Comparison of ENCODE assay signal across 1 cellular context in the genomic region with DNA sequence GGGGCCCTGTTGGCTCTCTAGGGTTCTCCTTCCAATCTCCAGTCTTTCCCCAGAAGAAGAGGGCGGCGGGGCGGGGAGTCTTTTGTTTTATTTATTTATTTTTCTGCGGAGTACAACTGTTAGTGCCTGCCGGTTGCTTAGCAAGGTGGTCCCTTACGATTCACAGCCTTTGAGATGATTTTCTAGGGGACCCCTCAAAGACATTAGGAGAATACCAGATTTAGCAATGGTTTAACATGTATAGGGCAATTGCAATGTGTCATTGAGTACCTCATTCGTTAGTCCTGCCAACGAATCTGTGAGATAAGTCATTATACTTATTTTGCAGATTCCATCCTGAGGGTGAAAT.
TF ChIP-seq lines count a peak whose summit lies in the region.

No MANE protein-coding gene starts in this region.

TF ChIP-seq in H1, 55 proteins besides CTCF, POLR2A, EP300 and RAD21:
- TF ChIP-seq, protein P1, sequence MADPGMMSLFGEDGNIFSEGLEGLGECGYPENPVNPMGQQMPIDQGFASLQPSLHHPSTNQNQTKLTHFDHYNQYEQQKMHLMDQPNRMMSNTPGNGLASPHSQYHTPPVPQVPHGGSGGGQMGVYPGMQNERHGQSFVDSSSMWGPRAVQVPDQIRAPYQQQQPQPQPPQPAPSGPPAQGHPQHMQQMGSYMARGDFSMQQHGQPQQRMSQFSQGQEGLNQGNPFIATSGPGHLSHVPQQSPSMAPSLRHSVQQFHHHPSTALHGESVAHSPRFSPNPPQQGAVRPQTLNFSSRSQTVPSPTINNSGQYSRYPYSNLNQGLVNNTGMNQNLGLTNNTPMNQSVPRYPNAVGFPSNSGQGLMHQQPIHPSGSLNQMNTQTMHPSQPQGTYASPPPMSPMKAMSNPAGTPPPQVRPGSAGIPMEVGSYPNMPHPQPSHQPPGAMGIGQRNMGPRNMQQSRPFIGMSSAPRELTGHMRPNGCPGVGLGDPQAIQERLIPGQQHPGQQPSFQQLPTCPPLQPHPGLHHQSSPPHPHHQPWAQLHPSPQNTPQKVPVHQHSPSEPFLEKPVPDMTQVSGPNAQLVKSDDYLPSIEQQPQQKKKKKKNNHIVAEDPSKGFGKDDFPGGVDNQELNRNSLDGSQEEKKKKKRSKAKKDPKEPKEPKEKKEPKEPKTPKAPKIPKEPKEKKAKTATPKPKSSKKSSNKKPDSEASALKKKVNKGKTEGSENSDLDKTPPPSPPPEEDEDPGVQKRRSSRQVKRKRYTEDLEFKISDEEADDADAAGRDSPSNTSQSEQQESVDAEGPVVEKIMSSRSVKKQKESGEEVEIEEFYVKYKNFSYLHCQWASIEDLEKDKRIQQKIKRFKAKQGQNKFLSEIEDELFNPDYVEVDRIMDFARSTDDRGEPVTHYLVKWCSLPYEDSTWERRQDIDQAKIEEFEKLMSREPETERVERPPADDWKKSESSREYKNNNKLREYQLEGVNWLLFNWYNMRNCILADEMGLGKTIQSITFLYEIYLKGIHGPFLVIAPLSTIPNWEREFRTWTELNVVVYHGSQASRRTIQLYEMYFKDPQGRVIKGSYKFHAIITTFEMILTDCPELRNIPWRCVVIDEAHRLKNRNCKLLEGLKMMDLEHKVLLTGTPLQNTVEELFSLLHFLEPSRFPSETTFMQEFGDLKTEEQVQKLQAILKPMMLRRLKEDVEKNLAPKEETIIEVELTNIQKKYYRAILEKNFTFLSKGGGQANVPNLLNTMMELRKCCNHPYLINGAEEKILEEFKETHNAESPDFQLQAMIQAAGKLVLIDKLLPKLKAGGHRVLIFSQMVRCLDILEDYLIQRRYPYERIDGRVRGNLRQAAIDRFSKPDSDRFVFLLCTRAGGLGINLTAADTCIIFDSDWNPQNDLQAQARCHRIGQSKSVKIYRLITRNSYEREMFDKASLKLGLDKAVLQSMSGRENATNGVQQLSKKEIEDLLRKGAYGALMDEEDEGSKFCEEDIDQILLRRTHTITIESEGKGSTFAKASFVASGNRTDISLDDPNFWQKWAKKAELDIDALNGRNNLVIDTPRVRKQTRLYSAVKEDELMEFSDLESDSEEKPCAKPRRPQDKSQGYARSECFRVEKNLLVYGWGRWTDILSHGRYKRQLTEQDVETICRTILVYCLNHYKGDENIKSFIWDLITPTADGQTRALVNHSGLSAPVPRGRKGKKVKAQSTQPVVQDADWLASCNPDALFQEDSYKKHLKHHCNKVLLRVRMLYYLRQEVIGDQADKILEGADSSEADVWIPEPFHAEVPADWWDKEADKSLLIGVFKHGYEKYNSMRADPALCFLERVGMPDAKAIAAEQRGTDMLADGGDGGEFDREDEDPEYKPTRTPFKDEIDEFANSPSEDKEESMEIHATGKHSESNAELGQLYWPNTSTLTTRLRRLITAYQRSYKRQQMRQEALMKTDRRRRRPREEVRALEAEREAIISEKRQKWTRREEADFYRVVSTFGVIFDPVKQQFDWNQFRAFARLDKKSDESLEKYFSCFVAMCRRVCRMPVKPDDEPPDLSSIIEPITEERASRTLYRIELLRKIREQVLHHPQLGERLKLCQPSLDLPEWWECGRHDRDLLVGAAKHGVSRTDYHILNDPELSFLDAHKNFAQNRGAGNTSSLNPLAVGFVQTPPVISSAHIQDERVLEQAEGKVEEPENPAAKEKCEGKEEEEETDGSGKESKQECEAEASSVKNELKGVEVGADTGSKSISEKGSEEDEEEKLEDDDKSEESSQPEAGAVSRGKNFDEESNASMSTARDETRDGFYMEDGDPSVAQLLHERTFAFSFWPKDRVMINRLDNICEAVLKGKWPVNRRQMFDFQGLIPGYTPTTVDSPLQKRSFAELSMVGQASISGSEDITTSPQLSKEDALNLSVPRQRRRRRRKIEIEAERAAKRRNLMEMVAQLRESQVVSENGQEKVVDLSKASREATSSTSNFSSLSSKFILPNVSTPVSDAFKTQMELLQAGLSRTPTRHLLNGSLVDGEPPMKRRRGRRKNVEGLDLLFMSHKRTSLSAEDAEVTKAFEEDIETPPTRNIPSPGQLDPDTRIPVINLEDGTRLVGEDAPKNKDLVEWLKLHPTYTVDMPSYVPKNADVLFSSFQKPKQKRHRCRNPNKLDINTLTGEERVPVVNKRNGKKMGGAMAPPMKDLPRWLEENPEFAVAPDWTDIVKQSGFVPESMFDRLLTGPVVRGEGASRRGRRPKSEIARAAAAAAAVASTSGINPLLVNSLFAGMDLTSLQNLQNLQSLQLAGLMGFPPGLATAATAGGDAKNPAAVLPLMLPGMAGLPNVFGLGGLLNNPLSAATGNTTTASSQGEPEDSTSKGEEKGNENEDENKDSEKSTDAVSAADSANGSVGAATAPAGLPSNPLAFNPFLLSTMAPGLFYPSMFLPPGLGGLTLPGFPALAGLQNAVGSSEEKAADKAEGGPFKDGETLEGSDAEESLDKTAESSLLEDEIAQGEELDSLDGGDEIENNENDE (IDR thresholded peaks at IDR 0.05; ENCODE audit: insufficient replicate concordance, low read length): no peak
- TF ChIP-seq ZNF274 (IDR thresholded peaks at IDR 0.05; ENCODE audit: borderline replicate concordance, extremely low read depth, low read length): no peak
- no peak for TF ChIP-seq POLR2AphosphoS5 (IDR thresholded peaks at IDR 0.05; ENCODE audit: low read depth, low read length)
- no peak for TF ChIP-seq PHF8 (conservative IDR thresholded peaks at IDR 0.05; ENCODE audit: low read depth, low read length)
- TF ChIP-seq EGR1 (IDR thresholded peaks at IDR 0.05; ENCODE audit: borderline replicate concordance, low read depth, low read length): no peak
- no peak for TF ChIP-seq BCL11A (IDR thresholded peaks at IDR 0.05; ENCODE audit: low read depth in 2 of 2, low read length in 2 of 2)
- TF ChIP-seq JUND (IDR thresholded peaks at IDR 0.05; ENCODE audit: low read length): no peak
- TF ChIP-seq CHD1 (IDR thresholded peaks at IDR 0.05; ENCODE audit: low read depth, low read length): no peak
- TF ChIP-seq SP1 (IDR thresholded peaks at IDR 0.05; ENCODE audit: low read depth, low read length): no peak; the same call in 1 of the 2 replicates
- no peak for TF ChIP-seq CBX5 (IDR thresholded peaks at IDR 0.05; ENCODE audit: low read depth, low read length)
- TF ChIP-seq SP2 (IDR thresholded peaks at IDR 0.05; ENCODE audit: low read length): no peak
- no peak for TF ChIP-seq KDM5A (IDR thresholded peaks at IDR 0.05; ENCODE audit: low read length)
- TF ChIP-seq ASH2L (IDR thresholded peaks at IDR 0.05; ENCODE audit: low read length): no peak
- TF ChIP-seq BACH1 (IDR thresholded peaks at IDR 0.05; ENCODE audit: low read length): no peak
- TF ChIP-seq ATF2 (IDR thresholded peaks at IDR 0.05; ENCODE audit: low read length): no peak
